ENCODE assay signal across 5 cellular contexts in the genomic region with DNA sequence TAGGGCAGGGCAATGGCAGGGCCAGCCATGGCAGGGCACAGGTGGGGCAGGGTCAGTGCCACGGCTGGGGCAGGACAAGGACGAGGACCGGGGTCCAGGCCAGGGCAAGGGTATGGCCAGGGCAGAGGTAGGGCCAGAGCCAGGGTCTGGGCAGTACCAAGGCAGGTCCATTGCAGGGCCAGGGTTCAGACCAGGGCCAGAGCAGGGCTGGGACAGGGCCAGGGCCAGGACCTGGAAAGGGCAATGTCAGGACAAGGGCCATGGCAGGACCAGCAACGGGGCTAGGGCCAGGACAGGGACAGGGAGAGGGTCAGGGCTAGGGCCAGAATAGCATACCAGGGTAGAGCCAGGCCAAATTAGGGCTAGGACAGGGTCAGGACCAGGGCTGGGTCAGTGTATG. TPM values are rescaled to one million over a fixed set of nuclear protein-coding genes. Genes with fewer than 3 reads are reported as not detected.
"Had no signal": no experiment of that assay in that cellular context is flagged by ENCODE, and none has a peak within 500 bp of the region (broad histone marks: within the 10 kb centered on the region; RNA-seq: fewer than 3 reads in every experiment).

No MANE protein-coding gene starts in this region.

RNA-seq across cellular contexts. Expression of a gene that starts 47.8 kb away (rescaled TPM):
- total RNA-seq: HepG2, HT-29, HT1080, IMR-90 had no signal
- polyA plus RNA-seq: HepG2, IgD-negative memory B cell, IMR-90 had no signal
